In the genomic region with DNA sequence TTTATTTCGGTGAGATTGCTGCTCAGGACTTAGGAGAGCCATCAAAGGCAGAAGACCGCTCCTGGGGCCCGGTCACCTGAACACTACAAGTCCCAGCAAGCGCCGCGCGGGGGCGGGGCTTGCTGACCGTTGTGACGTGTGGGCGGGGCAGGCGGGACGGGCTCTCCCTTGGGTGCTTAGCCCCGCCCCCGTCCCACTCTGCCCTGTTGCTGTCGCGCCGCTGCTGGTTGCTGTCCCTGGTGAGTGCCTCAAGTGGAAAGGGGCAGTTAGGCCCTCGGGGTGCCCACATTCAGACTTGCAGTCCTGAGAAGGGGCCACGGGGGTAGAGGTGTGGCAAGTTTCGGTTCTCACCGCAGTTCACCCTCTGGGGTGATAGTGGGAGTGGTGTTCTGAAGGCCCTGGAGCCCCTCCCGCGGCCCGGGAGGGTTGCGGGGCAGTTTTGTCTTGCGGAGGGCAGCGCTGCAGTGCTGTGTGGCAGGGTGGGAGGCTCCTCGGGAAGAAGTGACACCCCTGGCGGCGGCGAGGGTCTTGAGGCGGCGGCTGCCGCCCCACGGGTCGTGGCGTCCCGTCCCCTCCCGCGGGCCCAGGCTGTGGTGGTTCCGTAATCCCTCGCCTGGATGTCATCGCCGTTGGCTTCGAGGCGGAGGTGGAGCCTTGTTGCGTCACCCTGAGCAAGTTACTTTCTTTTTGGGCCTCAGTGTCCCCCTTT, we compare ENCODE assay signal across 7 cellular contexts.
DNase-seq lines count a peak whose midpoint lies in the region; ATAC-seq, FAIRE-seq and TF ChIP-seq lines count a peak whose summit lies in the region.

A gene with protein sequence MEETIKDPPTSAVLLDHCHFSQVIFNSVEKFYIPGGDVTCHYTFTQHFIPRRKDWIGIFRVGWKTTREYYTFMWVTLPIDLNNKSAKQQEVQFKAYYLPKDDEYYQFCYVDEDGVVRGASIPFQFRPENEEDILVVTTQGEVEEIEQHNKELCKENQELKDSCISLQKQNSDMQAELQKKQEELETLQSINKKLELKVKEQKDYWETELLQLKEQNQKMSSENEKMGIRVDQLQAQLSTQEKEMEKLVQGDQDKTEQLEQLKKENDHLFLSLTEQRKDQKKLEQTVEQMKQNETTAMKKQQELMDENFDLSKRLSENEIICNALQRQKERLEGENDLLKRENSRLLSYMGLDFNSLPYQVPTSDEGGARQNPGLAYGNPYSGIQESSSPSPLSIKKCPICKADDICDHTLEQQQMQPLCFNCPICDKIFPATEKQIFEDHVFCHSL (plus strand): TSS at position 196 of the 709 bp plus-strand sequence. CDS start 10,673 bp downstream, outside the sequence.

- peak; percentile 86 for FAIRE-seq in GM18507 (lab: Jason Lieb, UNC)

- peak; percentile 81 for ATAC-seq in HG02981 (IDR thresholded peaks at IDR 0.05; ENCODE audit: unreplicated experiment)

- TF ChIP-seq CTCF in astrocyte of the cerebellum (IDR thresholded peaks at IDR 0.05; ENCODE audit: low read depth, low read length, missing control alignments), result no peak
- TF ChIP-seq CTCF in retinal pigment epithelial cell (conservative IDR thresholded peaks at IDR 0.05; ENCODE audit: low read depth, low read length), result no peak

- peak; percentile 89 for DNase-seq in GM18507 (ENCODE audit: extremely low spot score, insufficient read length, low read depth)
- peak; percentile 72 for DNase-seq in NCI-H2081 treated with DMSO at 0.1 percent for 48 hours (lab: John Stamatoyannopoulos, UW)
- DNase-seq in T1000 (lab: John Stamatoyannopoulos, UW), result peak; percentile 78
- peak; percentile 63 for DNase-seq in astrocyte of the cerebellum (ENCODE audit: low read depth)
- peak; percentile 92 for DNase-seq in hepatic stellate cell (ENCODE audit: low spot score)
- peak; percentile 67 for DNase-seq in retinal pigment epithelial cell (ENCODE audit: low read depth)

- H3K4me3 ChIP-seq in astrocyte of the cerebellum (ENCODE audit: low read depth, low read length) (peak within 1 kb of the TSS; percentile 98), retinal pigment epithelial cell (ENCODE audit: low read length) (peak within 1 kb of the TSS; percentile 94)

- in situ Hi-C loops in astrocyte of the cerebellum (cut with HindIII; ENCODE audit: low sequenced_read_pairs), result no loop called here

Comparison
In these comparisons a context has a peak if more than half of its experiments do, and no peak if none do; other contexts are left out.
1. Peak in every context shown above with its lines: DNase-seq, ATAC-seq and H3K4me3 ChIP-seq.